In the genomic region with DNA sequence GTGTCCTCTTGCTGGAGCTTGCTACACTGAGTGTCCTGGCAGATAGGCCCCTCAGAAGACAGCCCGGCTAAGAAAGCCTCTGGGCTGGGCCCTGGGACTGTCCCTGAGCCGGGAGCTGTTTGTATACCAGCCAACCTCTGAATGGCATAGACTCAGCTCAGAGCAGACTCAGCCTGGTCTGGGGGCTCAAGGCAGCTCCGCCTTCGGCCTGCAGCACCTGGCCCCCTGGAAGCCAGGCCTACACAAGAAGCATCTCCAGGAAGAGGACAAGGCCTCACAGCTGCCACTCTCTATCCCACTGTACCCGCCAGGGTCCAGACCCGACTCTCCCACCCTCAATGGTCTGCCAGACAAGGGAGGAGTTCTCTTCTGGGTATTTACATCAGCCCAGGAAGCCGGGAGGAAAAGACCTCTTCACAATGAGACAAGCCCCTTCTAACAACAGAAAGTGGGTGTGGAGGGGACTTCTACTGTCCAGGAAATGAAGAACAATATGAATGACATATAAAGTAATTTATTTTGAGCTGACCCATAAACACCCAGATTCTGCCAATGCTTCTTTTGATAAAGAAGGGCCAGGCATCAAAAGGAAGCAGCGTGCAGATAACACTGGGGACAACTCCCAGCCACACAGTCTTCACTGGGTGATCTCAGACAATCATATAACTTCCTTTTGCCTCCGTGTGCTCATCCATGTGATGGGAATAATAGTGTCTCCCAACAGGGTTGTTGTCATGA, we compare ENCODE assay signal across 16 cellular contexts.
"Had no signal": no experiment of that assay in that cellular context is flagged by ENCODE, and none has a peak within 500 bp of the region (broad histone marks: within the 10 kb centered on the region; RNA-seq: fewer than 3 reads in every experiment).

No MANE protein-coding gene starts in this region.

- H3K27me3 ChIP-seq: ascending aorta, breast epithelium, gastrocnemius medialis, heart left ventricle, uterus had no signal

- H3K27ac Mint-ChIP-seq: activated T-cell treated with anti-CD3 and anti-CD28 coated beads, Interleukin-2, amount 50 U/mL, for 72 hours; stimulated activated naive CD8-positive, alpha-beta T cell treated with anti-CD3 and anti-CD28 coated beads, Interleukin-15, Interleukin-2, amounts not matched to agents 100 ng/mL and 50 ng/mL, for 24 hours had no signal

- H3K4me1 ChIP-seq: ascending aorta, breast epithelium, gastrocnemius medialis, uterus had no signal

- H3K9me3 Mint-ChIP-seq: activated T-cell treated with anti-CD3 and anti-CD28 coated beads, Interleukin-2, amount 50 U/mL, for 72 hours; immature natural killer cell; stimulated activated naive CD8-positive, alpha-beta T cell treated with anti-CD3 and anti-CD28 coated beads, Interleukin-15, Interleukin-2, amounts not matched to agents 100 ng/mL and 50 ng/mL, for 24 hours had no signal

- ATAC-seq: activated T-cell treated with anti-CD3 and anti-CD28 coated beads, Interleukin-2, amount 50 U/mL, for 72 hours; gastrocnemius medialis had no signal

- H3K36me3 Mint-ChIP-seq: immature natural killer cell had no signal

- H3K36me3 ChIP-seq: ascending aorta, breast epithelium, gastrocnemius medialis, heart left ventricle, thoracic aorta, uterus had no signal

- H3K9me3 ChIP-seq: ascending aorta, breast epithelium, gastrocnemius medialis, heart left ventricle, thoracic aorta, uterus had no signal

- H3K4me3 Mint-ChIP-seq: activated T-cell treated with anti-CD3 and anti-CD28 coated beads, Interleukin-2, amount 50 U/mL, for 72 hours; immature natural killer cell; stimulated activated naive CD8-positive, alpha-beta T cell treated with anti-CD3 and anti-CD28 coated beads, Interleukin-15, Interleukin-2, amounts not matched to agents 100 ng/mL and 50 ng/mL, for 24 hours had no signal

- H3K4me3 ChIP-seq: ascending aorta, breast epithelium, gastrocnemius medialis, heart left ventricle, thoracic aorta, uterus had no signal

- DNase-seq: activated CD4-positive, alpha-beta T cell treated with anti-CD3 and anti-CD28 coated beads for 1 hour; activated CD4-positive, alpha-beta T cell treated with anti-CD3 and anti-CD28 coated beads, Interleukin-2, amount 50 U/mL, for 48 hours; activated naive CD4-positive, alpha-beta T cell; activated T-cell treated with anti-CD3 and anti-CD28 coated beads, Interleukin-2, amount 50 U/mL, for 72 hours; gastrocnemius medialis; immature natural killer cell; midbrain; small intestine; SW 1271; uterus had no signal

- H3K27ac ChIP-seq: ascending aorta, breast epithelium, gastrocnemius medialis, thoracic aorta, uterus, VCaP had no signal
